In the genomic region with DNA sequence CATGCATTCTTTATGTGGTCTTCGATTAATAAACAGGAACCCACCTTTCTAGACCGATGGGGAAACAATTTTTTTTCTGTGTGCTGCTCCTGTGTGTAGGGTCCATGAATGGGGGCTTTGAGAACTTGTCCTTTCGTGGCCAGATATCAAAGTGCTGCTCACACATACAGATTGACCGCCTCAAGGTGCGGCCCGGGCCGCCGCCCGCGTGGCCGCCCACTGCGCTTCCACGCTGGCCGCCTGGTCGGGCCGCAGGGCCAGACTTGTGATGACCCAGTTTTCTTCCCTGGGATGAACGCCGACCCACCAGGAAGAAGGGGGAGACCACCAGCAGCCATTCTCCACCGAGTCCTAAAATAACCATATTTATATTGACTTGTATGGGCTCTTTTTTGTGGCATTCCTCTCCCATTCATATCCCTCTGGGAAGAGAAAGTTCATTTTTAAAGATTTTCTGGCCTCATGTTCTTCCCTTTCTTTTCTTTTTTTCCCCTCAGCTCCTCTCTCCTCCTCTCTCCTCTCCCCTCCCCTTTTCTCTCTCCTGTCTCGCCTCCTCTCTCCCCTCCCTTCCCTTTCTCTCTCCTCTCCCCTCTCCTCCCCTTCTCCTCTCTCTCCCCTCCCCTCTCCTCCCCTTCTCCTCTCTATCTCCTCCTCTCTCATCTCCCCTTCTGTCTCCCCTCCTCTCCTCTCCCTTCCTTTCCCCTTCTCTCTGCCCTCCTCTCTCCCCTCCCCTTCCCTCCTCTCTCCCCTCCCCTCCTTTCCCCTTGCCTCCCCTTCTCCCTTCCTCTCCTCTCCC, we compare ENCODE assay signal across 30 cellular contexts.
"Had no signal": no experiment of that assay in that cellular context is flagged by ENCODE, and none has a peak within 500 bp of the region (broad histone marks: within the 10 kb centered on the region; RNA-seq: fewer than 3 reads in every experiment).

No MANE protein-coding gene starts in this region.

- H3K9ac ChIP-seq: parathyroid adenoma had no signal

- ATAC-seq: esophagus mucosa; foreskin keratinocyte; gastroesophageal sphincter; heart left ventricle; left cardiac atrium; left lung; mucosa of descending colon; natural killer cell treated with Interleukin-12 subunit alpha and Interleukin-12 subunit beta and Interleukin-15 and Interleukin-18, amount 100 ng/mL, for 72 hours; sciatic nerve had no signal

- H3K9me3 ChIP-seq: gastroesophageal sphincter, heart left ventricle, left lung, mucosa of descending colon, stomach, thyroid gland had no signal

- H3K79me2 ChIP-seq: hepatocyte, parathyroid adenoma had no signal

- H3K27ac ChIP-seq: dorsolateral prefrontal cortex, epithelial cell of prostate, foreskin keratinocyte, gastroesophageal sphincter, heart left ventricle, hepatocyte, left lung, parathyroid adenoma, stomach, thyroid gland had no signal

- H3K36me3 ChIP-seq: gastroesophageal sphincter, heart left ventricle, left lung, stomach, thyroid gland had no signal

- H3K4me1 ChIP-seq: gastroesophageal sphincter, heart left ventricle, left lung, parathyroid adenoma, stomach, thyroid gland had no signal

- H3K27ac Mint-ChIP-seq: mesothelial cell of epicardium; natural killer cell treated with Interleukin-12 subunit alpha and Interleukin-12 subunit beta and Interleukin-15 and Interleukin-18, amount 100 ng/mL, for 72 hours; progenitor cell of endocrine pancreas; type B pancreatic cell had no signal

- H3K27me3 ChIP-seq: foreskin keratinocyte, thyroid gland had no signal

- H3K4me1 Mint-ChIP-seq: neural crest cell had no signal

- H3K4me3 ChIP-seq: dorsolateral prefrontal cortex, gastroesophageal sphincter, heart left ventricle, hepatocyte, left lung, mucosa of descending colon, smooth muscle cell, stomach, thyroid gland had no signal

- H3K4me3 Mint-ChIP-seq: endodermal cell; mesothelial cell of epicardium; naive B cell; natural killer cell treated with Interleukin-12 subunit alpha and Interleukin-12 subunit beta and Interleukin-15 and Interleukin-18, amount 100 ng/mL, for 72 hours; neural crest cell; type B pancreatic cell had no signal

- H3K9me3 Mint-ChIP-seq: endodermal cell; mesothelial cell of epicardium; naive B cell; natural killer cell treated with Interleukin-12 subunit alpha and Interleukin-12 subunit beta and Interleukin-15 and Interleukin-18, amount 100 ng/mL, for 72 hours; neural crest cell; type B pancreatic cell had no signal

- DNase-seq: dorsolateral prefrontal cortex; effector CD4-positive, alpha-beta T cell; endodermal cell; foreskin keratinocyte; heart left ventricle; left cardiac atrium; left lung; mesenchymal stem cell; mucosa of descending colon; naive B cell; stimulated activated CD4-positive, alpha-beta T cell treated with anti-CD3 and anti-CD28 coated beads, Interleukin-12 subunit alpha, Interleukin-12 subunit beta, amount 100 ng/mL, for 4 hours; stimulated activated CD4-positive, alpha-beta T cell treated with anti-CD3 and anti-CD28 coated beads, Interleukin-1b, Interleukin-23, amount 100 ng/mL, for 48 hours; stimulated activated CD4-positive, alpha-beta T cell treated with anti-CD3 and anti-CD28 coated beads, Interleukin-4, amount 100 ng/mL, for 1 hour; stimulated activated CD8-positive, alpha-beta memory T cell treated with anti-CD3 and anti-CD28 coated beads, Interleukin-4, amount 100 ng/mL, for 48 hours; stimulated activated naive CD4-positive, alpha-beta T cell treated with Interleukin-2 at 50 U/mL for 16 hours; stomach; thyroid gland had no signal

- FAIRE-seq: colon had no signal

- H3K4me2 ChIP-seq: smooth muscle cell had no signal

- H2AFZ ChIP-seq: hepatocyte, parathyroid adenoma had no signal

- H3K36me3 Mint-ChIP-seq: mesothelial cell of epicardium; naive B cell; natural killer cell treated with Interleukin-12 subunit alpha and Interleukin-12 subunit beta and Interleukin-15 and Interleukin-18, amount 100 ng/mL, for 72 hours; type B pancreatic cell had no signal
